Comparison of ENCODE assay signal across 1 cellular context in the genomic region with DNA sequence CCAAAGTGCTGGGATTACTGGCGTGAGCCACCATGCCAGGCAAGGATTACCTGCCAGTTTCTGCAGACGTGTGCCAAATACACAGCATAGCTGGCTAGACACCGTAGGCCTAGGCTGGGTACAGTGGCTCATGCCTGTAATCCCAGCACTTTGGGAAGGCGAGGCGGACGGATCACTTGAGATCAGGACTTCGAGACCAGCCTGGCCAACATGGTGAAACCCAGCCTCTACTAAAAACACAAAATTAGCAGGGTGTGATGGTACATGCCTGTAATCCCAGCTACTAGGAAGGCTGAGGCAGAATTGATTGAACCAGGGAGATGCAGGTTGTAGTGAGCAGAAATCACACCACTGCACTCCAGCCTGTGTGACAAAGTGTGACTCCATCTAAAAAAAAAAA.
TF ChIP-seq lines count a peak whose summit lies in the region.

No MANE protein-coding gene starts in this region.

TF ChIP-seq in GM12878, 131 proteins besides CTCF, POLR2A, EP300 and RAD21:
- TF ChIP-seq, protein P1, sequence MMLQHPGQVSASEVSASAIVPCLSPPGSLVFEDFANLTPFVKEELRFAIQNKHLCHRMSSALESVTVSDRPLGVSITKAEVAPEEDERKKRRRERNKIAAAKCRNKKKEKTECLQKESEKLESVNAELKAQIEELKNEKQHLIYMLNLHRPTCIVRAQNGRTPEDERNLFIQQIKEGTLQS (IDR thresholded peaks at IDR 0.05; ENCODE audit: borderline replicate concordance, extremely low read depth, low read depth, low read length): no peak
- no peak for TF ChIP-seq TCF3 (IDR thresholded peaks at IDR 0.05; ENCODE audit: borderline replicate concordance, insufficient read depth, low read depth, low read length)
- TF ChIP-seq GABPA (IDR thresholded peaks at IDR 0.05; ENCODE audit: low read depth): no peak
- TF ChIP-seq MEF2B (IDR thresholded peaks at IDR 0.05; ENCODE audit: partially characterized antibody, poor library complexity, severe bottlenecking): no peak
- no peak for TF ChIP-seq DPF2 (IDR thresholded peaks at IDR 0.05)
- TF ChIP-seq MYC (IDR thresholded peaks at IDR 0.05; ENCODE audit: insufficient read depth, insufficient read length, insufficient replicate concordance, low read length, severe bottlenecking): no peak
- no peak for TF ChIP-seq RBBP5 (conservative IDR thresholded peaks at IDR 0.05)
- 0 out of 2 replicates have a peak, but pooled peaks have one; percentile 3 for TF ChIP-seq ATF7 (IDR thresholded peaks at IDR 0.05; ENCODE audit: low read depth)
- TF ChIP-seq, protein P2, sequence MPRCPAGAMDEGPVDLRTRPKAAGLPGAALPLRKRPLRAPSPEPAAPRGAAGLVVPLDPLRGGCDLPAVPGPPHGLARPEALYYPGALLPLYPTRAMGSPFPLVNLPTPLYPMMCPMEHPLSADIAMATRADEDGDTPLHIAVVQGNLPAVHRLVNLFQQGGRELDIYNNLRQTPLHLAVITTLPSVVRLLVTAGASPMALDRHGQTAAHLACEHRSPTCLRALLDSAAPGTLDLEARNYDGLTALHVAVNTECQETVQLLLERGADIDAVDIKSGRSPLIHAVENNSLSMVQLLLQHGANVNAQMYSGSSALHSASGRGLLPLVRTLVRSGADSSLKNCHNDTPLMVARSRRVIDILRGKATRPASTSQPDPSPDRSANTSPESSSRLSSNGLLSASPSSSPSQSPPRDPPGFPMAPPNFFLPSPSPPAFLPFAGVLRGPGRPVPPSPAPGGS (IDR thresholded peaks at IDR 0.05; ENCODE audit: borderline replicate concordance, insufficient read depth, low read depth, low read length, poor library complexity, severe bottlenecking): no peak
- 0 out of 2 replicates have a peak, but pooled peaks have one; percentile 21 for TF ChIP-seq HDGF (IDR thresholded peaks at IDR 0.05)
- TF ChIP-seq IRF4 (IDR thresholded peaks at IDR 0.05; ENCODE audit: low read depth, low read length): no peak
- TF ChIP-seq, protein P3, sequence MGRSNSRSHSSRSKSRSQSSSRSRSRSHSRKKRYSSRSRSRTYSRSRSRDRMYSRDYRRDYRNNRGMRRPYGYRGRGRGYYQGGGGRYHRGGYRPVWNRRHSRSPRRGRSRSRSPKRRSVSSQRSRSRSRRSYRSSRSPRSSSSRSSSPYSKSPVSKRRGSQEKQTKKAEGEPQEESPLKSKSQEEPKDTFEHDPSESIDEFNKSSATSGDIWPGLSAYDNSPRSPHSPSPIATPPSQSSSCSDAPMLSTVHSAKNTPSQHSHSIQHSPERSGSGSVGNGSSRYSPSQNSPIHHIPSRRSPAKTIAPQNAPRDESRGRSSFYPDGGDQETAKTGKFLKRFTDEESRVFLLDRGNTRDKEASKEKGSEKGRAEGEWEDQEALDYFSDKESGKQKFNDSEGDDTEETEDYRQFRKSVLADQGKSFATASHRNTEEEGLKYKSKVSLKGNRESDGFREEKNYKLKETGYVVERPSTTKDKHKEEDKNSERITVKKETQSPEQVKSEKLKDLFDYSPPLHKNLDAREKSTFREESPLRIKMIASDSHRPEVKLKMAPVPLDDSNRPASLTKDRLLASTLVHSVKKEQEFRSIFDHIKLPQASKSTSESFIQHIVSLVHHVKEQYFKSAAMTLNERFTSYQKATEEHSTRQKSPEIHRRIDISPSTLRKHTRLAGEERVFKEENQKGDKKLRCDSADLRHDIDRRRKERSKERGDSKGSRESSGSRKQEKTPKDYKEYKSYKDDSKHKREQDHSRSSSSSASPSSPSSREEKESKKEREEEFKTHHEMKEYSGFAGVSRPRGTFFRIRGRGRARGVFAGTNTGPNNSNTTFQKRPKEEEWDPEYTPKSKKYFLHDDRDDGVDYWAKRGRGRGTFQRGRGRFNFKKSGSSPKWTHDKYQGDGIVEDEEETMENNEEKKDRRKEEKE (IDR thresholded peaks at IDR 0.05): no peak
- no peak for TF ChIP-seq ZNF274 (IDR thresholded peaks at IDR 0.05; ENCODE audit: insufficient read depth, insufficient read length)
